2 cellular contexts compared by ENCODE assay signal in the genomic region with DNA sequence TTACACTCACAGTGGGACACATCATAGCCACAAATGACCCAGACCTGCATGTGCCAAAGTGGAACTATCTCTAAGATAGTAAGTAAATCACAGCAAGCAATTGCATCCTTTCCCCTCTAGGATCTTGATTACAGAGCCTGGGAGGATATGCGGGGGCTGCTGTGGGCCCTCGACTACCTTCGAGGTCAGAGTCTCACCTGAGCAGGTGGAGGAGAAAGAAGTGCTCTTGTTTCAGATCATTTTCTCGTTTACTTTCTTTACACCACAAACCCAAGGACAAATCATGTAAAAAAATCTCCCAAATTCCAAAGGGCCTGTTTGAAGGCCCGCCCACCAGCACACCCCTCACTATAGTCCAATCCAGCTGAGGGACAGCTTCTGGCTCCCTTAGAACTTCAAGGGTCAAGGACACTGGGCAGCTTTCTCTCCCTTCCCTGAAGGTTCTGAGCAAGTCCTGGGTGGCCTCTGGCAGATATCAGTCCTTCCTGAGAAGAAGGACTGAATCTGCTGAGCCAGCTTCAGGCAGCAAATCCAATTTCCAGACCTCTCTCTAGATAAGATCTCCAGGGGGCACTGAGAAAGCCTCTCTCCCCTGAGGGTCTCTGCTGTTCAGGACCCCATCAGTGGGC.
TF ChIP-seq lines count a peak whose summit lies in the region.

No MANE protein-coding gene starts in this region.

TF ChIP-seq in GM12878, 131 proteins besides CTCF, POLR2A, EP300 and RAD21:
- TF ChIP-seq PAX5 (IDR thresholded peaks at IDR 0.05; ENCODE audit: borderline replicate concordance, low read depth, low read length) (no peak), CBFB (IDR thresholded peaks at IDR 0.05; ENCODE audit: low read depth) (no peak), FOS (IDR thresholded peaks at IDR 0.05; ENCODE audit: borderline replicate concordance, extremely low read depth, insufficient read length) (no peak), ETV6 (conservative IDR thresholded peaks at IDR 0.05 in 1 of 2, IDR thresholded peaks at IDR 0.05 in 1 of 2; ENCODE audit: borderline replicate concordance in 1 of 2, low read depth in 1 of 2) (no peak)

TF ChIP-seq in HEK293T, 16 proteins besides CTCF, POLR2A, EP300 and RAD21:
- TF ChIP-seq SUZ12 (IDR thresholded peaks at IDR 0.05), result no peak
- TF ChIP-seq HDGF (IDR thresholded peaks at IDR 0.05; ENCODE audit: borderline replicate concordance), result no peak
- TF ChIP-seq ZNF384 (IDR thresholded peaks at IDR 0.05), result no peak
- no peak for TF ChIP-seq TARDBP (IDR thresholded peaks at IDR 0.05)
- no peak for TF ChIP-seq CTBP1 (IDR thresholded peaks at IDR 0.05; ENCODE audit: borderline replicate concordance)
- TF ChIP-seq NFRKB (IDR thresholded peaks at IDR 0.05), result no peak
- TF ChIP-seq FOXK2 (IDR thresholded peaks at IDR 0.05), result no peak
- TF ChIP-seq SP1 (IDR thresholded peaks at IDR 0.05), result no peak
- TF ChIP-seq FOXA1 (IDR thresholded peaks at IDR 0.05), result no peak
